In the genomic region with DNA sequence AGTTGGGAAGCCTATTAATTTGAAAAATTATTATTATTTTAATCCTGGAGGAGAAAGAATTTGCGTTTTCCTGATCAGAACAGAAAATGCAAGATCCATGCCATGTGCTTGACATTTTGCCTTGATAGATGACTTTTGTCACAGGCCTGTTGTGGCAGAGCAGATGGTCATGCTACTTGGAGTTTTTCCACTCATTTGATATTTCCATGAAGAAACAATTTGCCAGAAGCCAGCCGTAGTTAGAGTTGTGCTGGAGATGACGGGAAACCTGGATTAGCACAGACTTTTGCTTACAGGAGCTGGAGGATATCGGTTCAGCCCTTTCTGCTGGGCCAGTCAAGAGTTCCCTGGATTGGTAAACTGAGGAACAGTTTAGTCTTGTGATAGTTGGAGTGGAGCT, we compare ENCODE assay signal across 1 cellular context.
TF ChIP-seq lines count a peak whose summit lies in the region.

No MANE protein-coding gene starts in this region.

TF ChIP-seq in K562, 482 proteins besides CTCF, POLR2A, EP300 and RAD21 (continued from another document):
- TF ChIP-seq ZC3H4 (CRISPR knock-in tag; IDR thresholded peaks at IDR 0.05; ENCODE audit: borderline replicate concordance) (no peak), ZNF584 (CRISPR knock-in tag; IDR thresholded peaks at IDR 0.05; ENCODE audit: low read depth) (no peak), NFATC3 (IDR thresholded peaks at IDR 0.05) (no peak)
